17 cellular contexts compared by ENCODE assay signal in genomic region chr9:114803886-114804285, GRCh38. TPM values are rescaled to one million over a fixed set of nuclear protein-coding genes. Genes with fewer than 3 reads are reported as not detected.
A peak's percentile ranks its signal among the peaks of the same experiment; 100 is the strongest.
DNase-seq lines count a peak whose midpoint lies in the region; ATAC-seq, FAIRE-seq and TF ChIP-seq lines count a peak whose summit lies in the region.
"Had no signal": no experiment of that assay in that cellular context is flagged by ENCODE, and none has a peak within 500 bp of the region (broad histone marks: within the 10 kb centered on the region; RNA-seq: fewer than 3 reads in every experiment).

No MANE protein-coding gene starts in this region.

- TF ChIP-seq CTCF in A549 (IDR thresholded peaks at IDR 0.05), result no peak
- no peak for TF ChIP-seq CTCF in IMR-90 (conservative IDR thresholded peaks at IDR 0.05; ENCODE audit: low read depth, low read length)
- TF ChIP-seq CTCF in osteoblast (IDR thresholded peaks at IDR 0.05; ENCODE audit: extremely low read depth, low read depth, low read length), result no peak

- ATAC-seq in A549, result no peak
- ATAC-seq in IMR-90 (ENCODE audit: low read depth), result peak; percentile 27
- ATAC-seq in GM18858 (IDR thresholded peaks at IDR 0.05; ENCODE audit: unreplicated experiment), result no peak
- ATAC-seq: naive thymus-derived CD4-positive, alpha-beta T cell had no signal

- peak overlapping the region; percentile 57 for H2AK9ac ChIP-seq in IMR-90 (replicated peaks; ENCODE audit: low read depth, low read length, poor library complexity)

- H2BK20ac ChIP-seq in IMR-90 (ENCODE audit: low read depth, low read length), result peak overlapping the region; percentile 53; the same call in 1 of the 2 replicates

- peak overlapping the region; percentile 66 to 68; a peak in 5 of 6 replicates for H3K27ac ChIP-seq in A549
- H3K27ac ChIP-seq in IMR-90 (ENCODE audit: insufficient read depth, low read length), result peak overlapping the region; percentile 33; the same call in 1 of the 2 replicates
- no peak overlapping the region for H3K27ac ChIP-seq in osteoblast (ENCODE audit: low read depth, low read length)
- H3K27ac ChIP-seq: vagina had no signal

- no peak for TF ChIP-seq POLR2A in A549 (IDR thresholded peaks at IDR 0.05; ENCODE audit: low read length)
- no peak for TF ChIP-seq POLR2A in IMR-90 (IDR thresholded peaks at IDR 0.05; ENCODE audit: low read depth, low read length)

- H3K9ac ChIP-seq in IMR-90 (ENCODE audit: low read depth, low read length), result no peak overlapping the region

- TF ChIP-seq EP300 in A549 (IDR thresholded peaks at IDR 0.05), result no peak

- H4K8ac ChIP-seq in IMR-90 (ENCODE audit: low read depth in 2 of 2, low read length in 2 of 2), result no peak overlapping the region; a peak in 1 of 4 replicates

- FAIRE-seq in A549 (lab: Jason Lieb, UNC), result no peak

- in situ Hi-C loops in IMR-90 (cut with MboI; ENCODE audit: low sequenced_read_pairs), result no loop called here

- H2BK15ac ChIP-seq in IMR-90 (ENCODE audit: low read depth, low read length), result peak overlapping the region; percentile 35; the same call in 1 of the 3 replicates

- no peak for DNase-seq in A549 (ENCODE audit: low read depth in 1 of 2, low spot score in 1 of 2)
- peak; percentile 47 for DNase-seq in IMR-90
- peak; percentile 8 for DNase-seq in dermis blood vessel endothelial cell
- DNase-seq in osteoblast (ENCODE audit: insufficient read length, low spot score, missing footprints), result no peak
- DNase-seq in activated CD8-positive, alpha-beta memory T cell treated with anti-CD3 and anti-CD28 coated beads, Interleukin-2, amount 50 U/mL, for 48 hours, result no peak
- no peak for DNase-seq in middle frontal gyrus (ENCODE audit: extremely low spot score, low spot score)
- no peak for DNase-seq in NOMO-1 treated with DMSO at 0.1 percent for 48 hours (lab: John Stamatoyannopoulos, UW; ENCODE audit: unreplicated experiment)
- DNase-seq: activated B cell treated with CpG ODN at 0.5 μM for 24 hours; activated naive CD4-positive, alpha-beta T cell treated with anti-CD3 and anti-CD28 coated beads, Interleukin-2, amount 10 ng/mL, durations not matched to agents 7 days and 5 days; naive thymus-derived CD4-positive, alpha-beta T cell; NCI-H1694 treated with DMSO at 0.1 percent for 48 hours; OCI-M1; retina; stimulated activated CD4-positive, alpha-beta T cell treated with anti-CD3 and anti-CD28 coated beads, Interleukin-2, amount 100 ng/mL, for 48 hours had no signal

- POLR2A ChIA-PET in A549 (lab: Yijun Ruan, JAX), result no interaction called here
- POLR2A ChIA-PET in IMR-90 (lab: Charles Lee; ENCODE audit: unreplicated experiment), result no interaction called here

- dilution Hi-C loops in IMR-90 (cut with HindIII; ENCODE audit: low sequenced_read_pairs, unreplicated experiment), result no loop called here

- H3K36me3 ChIP-seq in IMR-90 (ENCODE audit: control insufficient read depth, insufficient read depth, low read length), result no peaks in the 10 kb centered on the region
- no peaks in the 10 kb centered on the region for H3K36me3 ChIP-seq in osteoblast (ENCODE audit: insufficient read depth, low read length)
- H3K36me3 ChIP-seq: vagina had no signal

- H3K56ac ChIP-seq in IMR-90 (ENCODE audit: extremely low read depth, insufficient read depth, low read length), result no peak overlapping the region

- TF ChIP-seq RAD21 in A549 (conservative IDR thresholded peaks at IDR 0.05 in 1 of 2, IDR thresholded peaks at IDR 0.05 in 1 of 2) (no peak), IMR-90 (IDR thresholded peaks at IDR 0.05; ENCODE audit: low read length) (no peak)

- WGBS in A549 (ENCODE audit: missing lambda C conversion rate), result 80% methylated on average over 2 of the region's 2 CpGs
- WGBS in IMR-90 (ENCODE audit: extremely low coverage in 2 of 2, insufficient read length in 1 of 2), 2 experiments, result 100% methylated on average over 2 of the region's 2 CpGs; no CpG with 5 or more reads in 1 of the 2 experiments

- H4K91ac ChIP-seq in IMR-90 (ENCODE audit: insufficient read depth, low read depth, low read length), result 0 out of 2 replicates have a peak overlapping the region, but pooled peaks have one; percentile 6

- no TSS peak for BruUV-seq in IMR-90 (replicated peaks; lab: Mats Ljungman, UMichigan)

- H3K79me2 ChIP-seq in osteoblast (ENCODE audit: insufficient read depth, low read length), result no peaks in the 10 kb centered on the region

- peaks cover 10% of the 10 kb centered on the region for H3K9me1 ChIP-seq in IMR-90 (ENCODE audit: insufficient read depth, low read length)

- H4K5ac ChIP-seq in IMR-90 (ENCODE audit: low read depth, low read length), result no peak overlapping the region

- CTCF ChIA-PET in A549 (lab: Yijun Ruan, JAX), result interaction anchor here (0.5 to 1.8 kb wide), 4 partner anchors 10 to 641 kb away, joined by 3 to 4 read pairs (median 3); no protein-coding TSS in a partner anchor
- CTCF ChIA-PET in IMR-90 (lab: Yijun Ruan, JAX), result interaction anchor here (2.8 kb wide), 1 partner anchor 103 kb away, joined by 8 read pairs; no protein-coding TSS in a partner anchor

- H4K20me1 ChIP-seq in IMR-90 (ENCODE audit: insufficient read depth, low read length) (peaks cover 4% of the 10 kb centered on the region; the same call in 1 of the 2 replicates), osteoblast (ENCODE audit: insufficient read depth, low read length) (no peaks in the 10 kb centered on the region)

- 0 out of 2 replicates have a peak overlapping the region, but pooled peaks have one; percentile 15 for H3K14ac ChIP-seq in IMR-90 (replicated peaks; ENCODE audit: low read depth, low read length)

- H3K4me1 ChIP-seq in A549 (peaks cover 69% of the 10 kb centered on the region), IMR-90 (ENCODE audit: control insufficient read depth, insufficient read depth, low read length) (peaks cover 17% of the 10 kb centered on the region), osteoblast (ENCODE audit: insufficient read depth, low read length) (peaks cover 28% of the 10 kb centered on the region)

- no peak overlapping the region for H2BK5ac ChIP-seq in IMR-90 (ENCODE audit: low read depth, low read length, poor library complexity, severe bottlenecking)

- no peak overlapping the region; the same call in 1 of the 2 replicates for H3K4ac ChIP-seq in IMR-90 (ENCODE audit: low read depth, low read length)

- intact Hi-C loops in IMR-90 (cut with micrococcal nuclease), result no loop called here

- peaks cover 9% of the 10 kb centered on the region for H3K27me3 ChIP-seq in IMR-90 (ENCODE audit: control insufficient read depth, insufficient read depth, low read length)
- H3K27me3 ChIP-seq in osteoblast (ENCODE audit: insufficient read depth, low read length), result peaks cover 9% of the 10 kb centered on the region
- H3K27me3 ChIP-seq: vagina had no signal

- H2AFZ ChIP-seq in IMR-90 (replicated peaks; ENCODE audit: low read length, poor library complexity) (no peak overlapping the region), osteoblast (ENCODE audit: low read length) (no peak overlapping the region)

- H3K4me3 ChIP-seq in A549 (0 out of 3 replicates have a peak overlapping the region, but pooled peaks have one; percentile 21), IMR-90 (ENCODE audit: insufficient read depth, low read depth, low read length) (no peak overlapping the region), osteoblast (ENCODE audit: insufficient read depth, low read length) (no peak overlapping the region)
- H3K4me3 ChIP-seq: vagina had no signal

- no peak overlapping the region for H2BK120ac ChIP-seq in IMR-90 (ENCODE audit: low read depth, low read length)

- no peaks in the 10 kb centered on the region for H3K9me3 ChIP-seq in A549
- H3K9me3 ChIP-seq in IMR-90 (ENCODE audit: control insufficient read depth, insufficient read depth, low read length), result no peaks in the 10 kb centered on the region
- H3K9me3 ChIP-seq in osteoblast (ENCODE audit: low read depth, low read length), result no peaks in the 10 kb centered on the region
- H3K9me3 ChIP-seq: vagina had no signal

- H2AK5ac ChIP-seq in IMR-90 (ENCODE audit: low read depth, low read length), result peak overlapping the region; percentile 32

- no peaks in the 10 kb centered on the region for H3K79me1 ChIP-seq in IMR-90 (ENCODE audit: low read depth in 1 of 2, low read length in 2 of 2)

- H3K4me2 ChIP-seq in A549, result peak overlapping the region; percentile 76
- H3K4me2 ChIP-seq in IMR-90 (ENCODE audit: low read depth, low read length), result no peak overlapping the region; the same call in 1 of the 2 replicates
- H3K4me2 ChIP-seq in osteoblast (ENCODE audit: insufficient read depth, low read length), result peak overlapping the region; percentile 22

- no peak overlapping the region; the same call in 1 of the 2 replicates for H3K18ac ChIP-seq in IMR-90 (ENCODE audit: low read depth, low read length)

- H3K23ac ChIP-seq in IMR-90 (ENCODE audit: low read depth, low read length), result no peak overlapping the region

TF ChIP-seq in A549, 52 proteins besides CTCF, POLR2A, EP300 and RAD21 (continues in another document):
- no peak for TF ChIP-seq SMC3 (IDR thresholded peaks at IDR 0.05)

TF ChIP-seq in IMR-90, 13 proteins besides CTCF, POLR2A, EP300 and RAD21:
- no peak for TF ChIP-seq USF2 (IDR thresholded peaks at IDR 0.05; ENCODE audit: low read depth, low read length)

RNA-seq across cellular contexts. Expression of gene TNFSF15, which starts 2.0 kb away (rescaled TPM):
- polyA plus RNA-seq in A549 (2011; rRNA removed), result 5.6 and 6.8 TPM in 2 replicates
- 0.17 and 0.25 TPM in 2 replicates for polyA plus RNA-seq in A549 (2012; cell fraction: cytosol; rRNA removed)
- 0.20 and 0.29 TPM in 2 replicates for polyA plus RNA-seq in A549 (2012; cell fraction: nucleus; rRNA removed)
- 1.6 to 3.1 TPM (median 2.8 TPM) in 3 replicates for polyA plus RNA-seq in A549 (2017; fragmentation: RNase III; extraction: RNeasy Plus Mini Kit Qiagen cat#74134 plus additional on column Dnase treatment)
- polyA minus RNA-seq in A549 (2011; rRNA and poly(A)+ RNA removed), result 5.7 and 6.9 TPM in 2 replicates
- total RNA-seq in IMR-90 (2012; rRNA removed), result under 0.01 and 0.18 TPM in 2 replicates
- polyA plus RNA-seq in IMR-90 (2012; rRNA removed), result 0.01 and 0.03 TPM in 2 replicates
- polyA plus RNA-seq in IMR-90 (2012; cell fraction: cytosol; rRNA removed), result 0.01 TPM in 1 of 2 replicates, not detected in the other
- 0.01 and 0.03 TPM in 2 replicates for polyA plus RNA-seq in IMR-90 (2012; cell fraction: nucleus; rRNA removed; ENCODE audit: low replicate concordance)
- total RNA-seq in dermis blood vessel endothelial cell, result 2.0 and 5.4 TPM in 2 replicates
- total RNA-seq in osteoblast, result under 0.01 and 0.29 TPM in 2 replicates
- total RNA-seq: NCI-H460 had no signal
- polyA plus RNA-seq: naive thymus-derived CD4-positive, alpha-beta T cell had no signal

Comparison
In these comparisons a context has a peak if more than half of its experiments do, and no peak if none do; other contexts are left out.
1. DNase-seq: peak in IMR-90 (single experiment) and dermis blood vessel endothelial cell (single experiment); none in A549 (0 of 2), osteoblast (single experiment), activated CD8-positive, alpha-beta memory T cell treated with anti-CD3 and anti-CD28 coated beads, Interleukin-2, amount 50 U/mL, for 48 hours (single experiment), middle frontal gyrus (single experiment) and NOMO-1 treated with DMSO at 0.1 percent for 48 hours (single experiment).